In the genomic region with DNA sequence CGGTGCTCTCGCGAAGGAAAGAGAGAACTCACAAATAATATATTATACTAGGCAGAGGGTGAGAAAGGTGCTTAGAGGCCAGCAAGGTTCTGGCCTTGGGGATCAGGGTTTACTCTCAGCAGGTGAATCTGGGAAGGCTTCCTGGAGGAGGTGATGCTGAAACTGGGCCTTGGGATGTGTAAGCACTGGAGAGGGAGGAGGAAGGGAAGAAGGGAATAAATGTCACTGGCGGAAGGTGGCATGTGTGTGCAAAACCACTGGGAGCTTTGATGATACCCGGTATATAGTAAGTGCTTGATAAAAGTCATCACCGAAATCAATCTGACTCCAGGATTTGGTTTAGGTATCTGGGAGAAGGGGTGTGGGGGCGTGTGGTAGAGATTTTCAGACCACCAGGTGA, we compare ENCODE assay signal across 13 cellular contexts. TPM values are rescaled to one million over a fixed set of nuclear protein-coding genes. Genes with fewer than 3 reads are reported as not detected.
DNase-seq lines count a peak whose midpoint lies in the region; TF ChIP-seq lines count a peak whose summit lies in the region.
"Had no signal": no experiment of that assay in that cellular context is flagged by ENCODE, and none has a peak within 500 bp of the region (broad histone marks: within the 10 kb centered on the region; RNA-seq: fewer than 3 reads in every experiment).

No MANE protein-coding gene starts in this region.

- H2AFZ ChIP-seq in osteoblast (ENCODE audit: low read length), result no peak overlapping the region

- peak overlapping the region in 4 of 5 experiments; percentile 20 to 40 (median 31) for H3K27ac Mint-ChIP-seq in brain

- peaks cover 58% of the 10 kb centered on the region for H3K4me1 Mint-ChIP-seq in brain

- H3K9me3 ChIP-seq in AG04450 (ENCODE audit: control insufficient read depth, insufficient read depth, low read length) (no peaks in the 10 kb centered on the region; the same call in 1 of the 2 replicates), HEK293 (ENCODE audit: control insufficient read depth, insufficient read depth, low read depth, low read length) (no peaks in the 10 kb centered on the region), osteoblast (ENCODE audit: low read depth, low read length) (no peaks in the 10 kb centered on the region)
- H3K9me3 ChIP-seq: right atrium auricular region had no signal

- DNase-seq in AG04450 (ENCODE audit: low read depth, low spot score) (no peak), osteoblast (ENCODE audit: insufficient read length, low spot score, missing footprints) (peak; percentile 44), HuH-7 (ENCODE audit: low spot score) (no peak), NCI-H226 (no peak), NCI-H2029 (lab: John Stamatoyannopoulos, UW) (no peak)
- no peak for DNase-seq in effector CD4-positive, alpha-beta T cell
- DNase-seq: activated effector memory CD4-positive, alpha-beta T cell treated with anti-CD3 and anti-CD28 coated beads, Interleukin-2, amount 50 U/mL, for 16 hours; effector CD8-positive, alpha-beta T cell; foreskin melanocyte; T-helper 9 cell had no signal

- POLR2A ChIA-PET in AG04450 (lab: Yijun Ruan, JAX) (interaction anchor here (0.7 kb wide), 1 partner anchor 32 kb away, joined by 4 read pairs; no protein-coding TSS in a partner anchor), HEK293 (lab: Yijun Ruan, JAX) (no interaction called here)

- TF ChIP-seq CTCF in AG04450 (IDR thresholded peaks at IDR 0.05; ENCODE audit: low read depth, low read length) (no peak), HEK293 (tag by site-specific recombination; IDR thresholded peaks at IDR 0.05) (no peak), brain (conservative IDR thresholded peaks at IDR 0.05) (no peak), osteoblast (IDR thresholded peaks at IDR 0.05; ENCODE audit: extremely low read depth, low read depth, low read length) (no peak)

- H3K36me3 Mint-ChIP-seq in brain, result no peaks in the 10 kb centered on the region

- H3K36me3 ChIP-seq in HEK293 (ENCODE audit: control insufficient read depth in 2 of 2, insufficient read depth in 1 of 2, low read length in 2 of 2), result peaks cover 0 to 3% of the 10 kb centered on the region in 2 experiments; a peak in 1 of 3 replicates
- H3K36me3 ChIP-seq in osteoblast (ENCODE audit: insufficient read depth, low read length), result peaks cover 5% of the 10 kb centered on the region

- H3K27ac ChIP-seq in AG04450 (ENCODE audit: low read depth, low read length), result peak overlapping the region; percentile 87
- H3K27ac ChIP-seq in HEK293 (ENCODE audit: extremely low read depth, low read depth, low read length), result no peak overlapping the region
- no peak overlapping the region for H3K27ac ChIP-seq in osteoblast (ENCODE audit: low read depth, low read length)
- H3K27ac ChIP-seq: right atrium auricular region had no signal

- no peak overlapping the region for H3K4me3 Mint-ChIP-seq in brain

- CTCF ChIA-PET in AG04450 (lab: Charles Lee), result interaction anchor here (2.0 kb wide), 1 partner anchor 27 kb away, joined by 5 read pairs; no protein-coding TSS in a partner anchor
- CTCF ChIA-PET in HEK293 (lab: Yijun Ruan, JAX), result interaction anchor here (0.6 kb wide), 3 partner anchors 138 to 502 kb away, joined by 3 read pairs; no protein-coding TSS in a partner anchor

- H3K4me3 ChIP-seq in AG04450 (ENCODE audit: low read depth, low read length) (no peak overlapping the region), HEK293 (ENCODE audit: low read depth, low read length) (no peak overlapping the region), osteoblast (ENCODE audit: insufficient read depth, low read length) (no peak overlapping the region)
- H3K4me3 ChIP-seq: right atrium auricular region had no signal

- H3K9me3 Mint-ChIP-seq in brain, result no peaks in the 10 kb centered on the region

- H4K20me1 ChIP-seq in osteoblast (ENCODE audit: insufficient read depth, low read length), result peaks cover 70% of the 10 kb centered on the region

- H3K4me1 ChIP-seq in HEK293 (ENCODE audit: control insufficient read depth, insufficient read depth, low read length), result no peaks in the 10 kb centered on the region; the same call in 1 of the 2 replicates
- H3K4me1 ChIP-seq in osteoblast (ENCODE audit: insufficient read depth, low read length), result peaks cover 35% of the 10 kb centered on the region

- H3K79me2 ChIP-seq in osteoblast (ENCODE audit: insufficient read depth, low read length), result peaks cover 92% of the 10 kb centered on the region

- H3K4me2 ChIP-seq in osteoblast (ENCODE audit: insufficient read depth, low read length), result no peak overlapping the region

- H3K27me3 ChIP-seq in AG04450 (ENCODE audit: control insufficient read depth, insufficient read depth, low read length), result no peaks in the 10 kb centered on the region
- no peaks in the 10 kb centered on the region for H3K27me3 ChIP-seq in osteoblast (ENCODE audit: insufficient read depth, low read length)
- H3K27me3 ChIP-seq: right atrium auricular region had no signal

- H3K27me3 Mint-ChIP-seq in brain, result peaks cover 5% of the 10 kb centered on the region

TF ChIP-seq in HEK293, 187 proteins besides CTCF, POLR2A, EP300 and RAD21:
- TF ChIP-seq ZNF664 (tag by site-specific recombination; IDR thresholded peaks at IDR 0.05) (peak; percentile 94), ZBTB17 (tag by site-specific recombination; IDR thresholded peaks at IDR 0.05) (no peak)

RNA-seq across cellular contexts. Expression of a gene that starts 24.4 kb away (rescaled TPM):
- polyA plus RNA-seq in AG04450 (2011; rRNA removed), result 19.4 and 20.3 TPM in 2 replicates
- 37.1 and 41.0 TPM in 2 replicates for polyA minus RNA-seq in AG04450 (2011; rRNA and poly(A)+ RNA removed)
- polyA plus RNA-seq in brain (ENCODE audit: insufficient read depth, low read depth, low replicate concordance), result 10.1 TPM
- total RNA-seq in osteoblast, result 14.7 and 23.2 TPM in 2 replicates
